ENCODE assay signal across 8 cellular contexts in genomic region chr6:135535989-135536414, GRCh38. TPM values are rescaled to one million over a fixed set of nuclear protein-coding genes. Genes with fewer than 3 reads are reported as not detected.
A peak's percentile ranks its signal among the peaks of the same experiment; 100 is the strongest.
DNase-seq lines count a peak whose midpoint lies in the region; ATAC-seq and TF ChIP-seq lines count a peak whose summit lies in the region.

No MANE protein-coding gene starts in this region.

- ATAC-seq in activated T-cell treated with anti-CD3 and anti-CD28 coated beads, Interleukin-2, amount 50 U/mL, for 72 hours (replicated peaks in 1 of 2), result no peak
- ATAC-seq in mucosa of descending colon, result peak; percentile 28
- ATAC-seq in GM21576 (IDR thresholded peaks at IDR 0.05; ENCODE audit: unreplicated experiment), result no peak
- ATAC-seq in GM19035 (IDR thresholded peaks at IDR 0.05; ENCODE audit: unreplicated experiment), result no peak

- H3K27me3 Mint-ChIP-seq in activated T-cell treated with anti-CD3 and anti-CD28 coated beads, Interleukin-2, amount 50 U/mL, for 72 hours (ENCODE audit: low read depth), result peaks cover 7% of the 10 kb centered on the region

- DNase-seq in activated T-cell treated with anti-CD3 and anti-CD28 coated beads, Interleukin-2, amount 50 U/mL, for 72 hours, result peak in 1 of 2 donors; percentile 26
- no peak for DNase-seq in activated T-cell treated with anti-CD3 and anti-CD28 coated beads, Interleukin-2, amount 50 U/mL, for 1 hour
- DNase-seq in HuH-7 (ENCODE audit: low spot score) (peak; percentile 28), Peyer's patch (no peak), dermis microvascular lymphatic vessel endothelial cell (ENCODE audit: low read depth in 2 of 2) (peak; percentile 60 to 61), mucosa of descending colon (peak in 1 of 3 donors; percentile 42)

- intact Hi-C loops in mucosa of descending colon (cut with DNase I, micrococcal nuclease), result loop anchor here in 1 of 2 donors (10.0 kb wide), 1 partner anchor 699 kb away; no protein-coding TSS in a partner anchor

- H3K4me3 Mint-ChIP-seq in activated T-cell treated with anti-CD3 and anti-CD28 coated beads, Interleukin-2, amount 50 U/mL, for 72 hours, result peak overlapping the region in 1 of 2 donors; percentile 28

- H3K4me3 ChIP-seq in Peyer's patch (no peak overlapping the region), mucosa of descending colon (no peak overlapping the region)

- no peak for TF ChIP-seq POLR2A in Peyer's patch (IDR thresholded peaks at IDR 0.05)

- H3K9me3 ChIP-seq in Peyer's patch, result no peaks in the 10 kb centered on the region
- H3K9me3 ChIP-seq in mucosa of descending colon, result no peaks in the 10 kb centered on the region

- no peaks in the 10 kb centered on the region for H3K27me3 ChIP-seq in Peyer's patch

- peaks cover 50% of the 10 kb centered on the region for H3K4me1 Mint-ChIP-seq in activated T-cell treated with anti-CD3 and anti-CD28 coated beads, Interleukin-2, amount 50 U/mL, for 72 hours (ENCODE audit: low read depth)

- H3K4me1 ChIP-seq in Peyer's patch (no peaks in the 10 kb centered on the region), mucosa of descending colon (ENCODE audit: low read depth) (no peaks in the 10 kb centered on the region)

- H3K27ac ChIP-seq in Peyer's patch, result no peak overlapping the region

- peaks cover 0 to 3% of the 10 kb centered on the region in 2 donors for H3K9me3 Mint-ChIP-seq in activated T-cell treated with anti-CD3 and anti-CD28 coated beads, Interleukin-2, amount 50 U/mL, for 72 hours

- peak; percentile 11 to 63 (median 53) for TF ChIP-seq CTCF in Peyer's patch (IDR thresholded peaks at IDR 0.05)
- peak; percentile 29 for TF ChIP-seq CTCF in mucosa of descending colon (IDR thresholded peaks at IDR 0.05)

- H3K36me3 Mint-ChIP-seq in activated T-cell treated with anti-CD3 and anti-CD28 coated beads, Interleukin-2, amount 50 U/mL, for 72 hours (ENCODE audit: insufficient read depth in 2 of 2), result peaks cover 2 to 12% of the 10 kb centered on the region in 2 donors

- H3K36me3 ChIP-seq in Peyer's patch (no peaks in the 10 kb centered on the region), mucosa of descending colon (ENCODE audit: low read depth) (no peaks in the 10 kb centered on the region)

- peak overlapping the region; percentile 7 for H3K27ac Mint-ChIP-seq in activated T-cell treated with anti-CD3 and anti-CD28 coated beads, Interleukin-2, amount 50 U/mL, for 72 hours

RNA-seq across cellular contexts. Expression of gene AHI1, which starts 38.5 kb away (rescaled TPM):
- 10 to 100 TPM; 48.7 to 62.8 TPM for total RNA-seq in activated T-cell treated with anti-CD3 and anti-CD28 coated beads, Interleukin-2, amount 50 U/mL, for 72 hours
- total RNA-seq in Peyer's patch (100 to 1,000 TPM in 1 of 4 donors, 10 to 100 TPM in 2, 1 to 10 TPM in 1; 4.4 to 141 (median 17.6) TPM), dermis microvascular lymphatic vessel endothelial cell (5.6 and 8.3 TPM in 2 replicates), mucosa of descending colon (10 to 100 TPM; 17.7 to 34.7 (median 26.5) TPM)

Comparison
In these comparisons a context has a peak if more than half of its experiments do, and no peak if none do; other contexts are left out.
1. DNase-seq: peak in HuH-7 (single experiment) and dermis microvascular lymphatic vessel endothelial cell (2 of 2); none in activated T-cell treated with anti-CD3 and anti-CD28 coated beads, Interleukin-2, amount 50 U/mL, for 1 hour (single experiment) and Peyer's patch (0 of 3).